26 cellular contexts compared by ENCODE assay signal in genomic region chr2:198114064-198114463, GRCh38.
"Had no signal": no experiment of that assay in that cellular context is flagged by ENCODE, and none has a peak within 500 bp of the region (broad histone marks: within the 10 kb centered on the region; RNA-seq: fewer than 3 reads in every experiment).

No MANE protein-coding gene starts in this region.

- H3K4me3 Mint-ChIP-seq: immature natural killer cell; natural killer cell; stimulated activated effector memory CD8-positive, alpha-beta T cell treated with anti-CD3 and anti-CD28 coated beads, Interleukin-12 subunit alpha, Interleukin-12 subunit beta, amount 100 ng/mL, for 72 hours; type B pancreatic cell had no signal

- H3K36me3 Mint-ChIP-seq: immature natural killer cell; natural killer cell; stimulated activated effector memory CD8-positive, alpha-beta T cell treated with anti-CD3 and anti-CD28 coated beads, Interleukin-12 subunit alpha, Interleukin-12 subunit beta, amount 100 ng/mL, for 72 hours; type B pancreatic cell had no signal

- H3K4me3 ChIP-seq: dorsolateral prefrontal cortex, esophagus muscularis mucosa, gastroesophageal sphincter, lower lobe of right lung, pancreas, stomach, testis, tibial artery had no signal

- H3K4me1 ChIP-seq: foreskin keratinocyte, lower lobe of right lung, pancreas, testis had no signal

- H3K36me3 ChIP-seq: esophagus muscularis mucosa, gastroesophageal sphincter, lower lobe of right lung, pancreas, stomach, tibial artery had no signal

- H3K27ac ChIP-seq: esophagus muscularis mucosa, foreskin keratinocyte, gastroesophageal sphincter, lower lobe of right lung, pancreas, stomach, testis had no signal

- H3K4me1 Mint-ChIP-seq: immature natural killer cell; natural killer cell; stimulated activated effector memory CD8-positive, alpha-beta T cell treated with anti-CD3 and anti-CD28 coated beads, Interleukin-12 subunit alpha, Interleukin-12 subunit beta, amount 100 ng/mL, for 72 hours had no signal

- ATAC-seq: foreskin keratinocyte; gastroesophageal sphincter; left lobe of liver; natural killer cell; pancreas; sciatic nerve; stimulated activated effector memory CD8-positive, alpha-beta T cell treated with anti-CD3 and anti-CD28 coated beads, Interleukin-12 subunit alpha, Interleukin-12 subunit beta, amount 100 ng/mL, for 72 hours had no signal

- DNase-seq: central memory CD4-positive, alpha-beta T cell; dorsolateral prefrontal cortex; effector CD4-positive, alpha-beta T cell; foreskin keratinocyte; hypothalamus; immature natural killer cell; lower lobe of right lung; natural killer cell; occipital lobe; pancreas; retina; stimulated activated CD4-positive, alpha-beta T cell treated with anti-CD3 and anti-CD28 coated beads, Interleukin-2, amount 100 ng/mL, for 24 hours; stimulated activated CD4-positive, alpha-beta T cell treated with anti-CD3 and anti-CD28 coated beads, Interleukin-4, amount 100 ng/mL, for 24 hours; stimulated activated naive CD4-positive, alpha-beta T cell treated with Interleukin-2 at 50 U/mL for 16 hours; stomach; testis; tibial artery had no signal

- H3K9me3 ChIP-seq: esophagus muscularis mucosa, gastroesophageal sphincter, lower lobe of right lung, pancreas, stomach, testis, tibial artery had no signal

- H3K9me3 Mint-ChIP-seq: immature natural killer cell; natural killer cell; stimulated activated effector memory CD8-positive, alpha-beta T cell treated with anti-CD3 and anti-CD28 coated beads, Interleukin-12 subunit alpha, Interleukin-12 subunit beta, amount 100 ng/mL, for 72 hours; type B pancreatic cell had no signal

- H3K27me3 ChIP-seq: dorsolateral prefrontal cortex, esophagus muscularis mucosa, foreskin keratinocyte, gastroesophageal sphincter, pancreas, stomach, testis, tibial artery had no signal

- H3K27me3 Mint-ChIP-seq: type B pancreatic cell had no signal

- FAIRE-seq: colon, endothelial cell of umbilical vein, keratinocyte, pancreas had no signal

- H3K27ac Mint-ChIP-seq: immature natural killer cell; natural killer cell; stimulated activated effector memory CD8-positive, alpha-beta T cell treated with anti-CD3 and anti-CD28 coated beads, Interleukin-12 subunit alpha, Interleukin-12 subunit beta, amount 100 ng/mL, for 72 hours; type B pancreatic cell had no signal
